In the genomic region with DNA sequence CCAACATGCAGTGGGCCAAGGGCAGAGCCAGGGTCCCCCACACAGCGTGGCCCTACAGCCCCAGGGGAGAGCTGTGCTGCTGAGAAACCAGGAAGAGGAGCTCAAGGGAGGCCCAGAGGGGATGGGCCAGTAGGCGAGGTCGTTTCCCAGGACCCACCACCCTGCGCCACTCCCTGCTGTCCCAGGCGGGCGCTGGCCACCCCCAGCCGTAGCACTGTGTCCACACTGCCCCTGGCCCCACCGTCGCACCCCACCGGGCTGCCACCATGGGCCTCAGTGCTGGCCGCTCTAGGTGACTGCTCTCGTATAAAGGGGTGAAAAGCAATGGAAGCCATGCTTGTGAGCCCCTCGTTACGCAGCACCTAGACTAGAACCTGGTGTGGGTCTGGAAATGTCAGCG, we compare ENCODE assay signal across 14 cellular contexts. TPM values are rescaled to one million over a fixed set of nuclear protein-coding genes. Genes with fewer than 3 reads are reported as not detected.
A peak's percentile ranks its signal among the peaks of the same experiment; 100 is the strongest.
DNase-seq lines count a peak whose midpoint lies in the region; ATAC-seq and TF ChIP-seq lines count a peak whose summit lies in the region.
"Had no signal": no experiment of that assay in that cellular context is flagged by ENCODE, and none has a peak within 500 bp of the region (broad histone marks: within the 10 kb centered on the region; RNA-seq: fewer than 3 reads in every experiment).

No MANE protein-coding gene starts in this region.

- no peak overlapping the region for H3K9ac ChIP-seq in HCT116 (ENCODE audit: low read length)
- H3K9ac ChIP-seq: BLaER1 treated with 17β-estradiol and CSF1 and Interleukin-3, amounts not matched to agents 10 nM and 100 nM had no signal

- DNase-seq in HCT116 (ENCODE audit: low read depth, low spot score) (no peak), islet precursor cell (peak; percentile 47), mesenteric fat pad (ENCODE audit: low spot score) (peak; percentile 57), spleen (peak; percentile 55), NCI-H510A (lab: John Stamatoyannopoulos, UW) (no peak), NCI-H1105 treated with DMSO at 0.1 percent for 48 hours (lab: John Stamatoyannopoulos, UW) (no peak), GF-D8 (lab: John Stamatoyannopoulos, UW) (no peak)
- DNase-seq: ACHN; Calu3; CD4-positive, alpha-beta T cell; DMS 273 treated with DMSO at 0.1 percent for 48 hours; DMS79; HCEC 1CT had no signal

- H3K9me3 ChIP-seq in HCT116 (ENCODE audit: control insufficient read depth in 1 of 2, insufficient read depth in 1 of 2, low read depth in 1 of 2, low read length in 2 of 2) = no peaks in the 10 kb centered on the region
- no peaks in the 10 kb centered on the region for H3K9me3 ChIP-seq in spleen
- H3K9me3 ChIP-seq: BLaER1 treated with 17β-estradiol and CSF1 and Interleukin-3, amounts not matched to agents 10 nM and 100 nM had no signal

- no peak overlapping the region for H3K4me3 ChIP-seq in HCT116 (replicated peaks in 1 of 2; ENCODE audit: low read depth in 1 of 2, low read length in 2 of 2)
- H3K4me3 ChIP-seq in spleen = no peak overlapping the region
- H3K4me3 ChIP-seq: BLaER1 treated with 17β-estradiol and CSF1 and Interleukin-3, amounts not matched to agents 10 nM and 100 nM had no signal

- H3K27ac ChIP-seq in HCT116 (ENCODE audit: low read depth, low read length) (peak overlapping the region; percentile 26; the same call in 1 of the 2 replicates), spleen (no peak overlapping the region)
- H3K27ac ChIP-seq: BLaER1 treated with 17β-estradiol and CSF1 and Interleukin-3, amounts not matched to agents 10 nM and 100 nM had no signal

- no peaks in the 10 kb centered on the region for H3K9me2 ChIP-seq in HCT116 (ENCODE audit: insufficient read depth)

- no TSS peak for BruUV-seq in HCT116 (replicated peaks; lab: Mats Ljungman, UMichigan)

- TF ChIP-seq RAD21 in HCT116 (IDR thresholded peaks at IDR 0.05; ENCODE audit: low read depth) = no peak

- no peak for TF ChIP-seq CTCF in HCT116 (IDR thresholded peaks at IDR 0.05 in 2 of 3, conservative IDR thresholded peaks at IDR 0.05 in 1 of 3; ENCODE audit: borderline replicate concordance in 1 of 3, insufficient read depth in 1 of 3, low read depth in 2 of 3, low read length in 2 of 3)
- TF ChIP-seq CTCF in spleen (IDR thresholded peaks at IDR 0.05 in 8 of 11, conservative IDR thresholded peaks at IDR 0.05 in 3 of 11) = no peak

- H3K79me2 ChIP-seq in HCT116 (ENCODE audit: insufficient read depth, low read length) = peaks cover 39% of the 10 kb centered on the region

- RAD21 ChIA-PET in HCT116 (lab: Charles Lee; ENCODE audit: low non-redundant PET in 1 of 2, low total read pairs in 2 of 2, uncharacterized antibody in 2 of 2, unreplicated experiment in 2 of 2) = no interaction called here

- no peak for TF ChIP-seq POLR2A in HCT116 (IDR thresholded peaks at IDR 0.05; ENCODE audit: borderline replicate concordance, extremely low read depth, insufficient read depth, insufficient read length)
- TF ChIP-seq POLR2A in spleen (IDR thresholded peaks at IDR 0.05) = no peak

- no peak overlapping the region for H2AFZ ChIP-seq in HCT116 (ENCODE audit: low read depth, low read length, poor library complexity, severe bottlenecking)

- POLR2A ChIA-PET in HCT116 (lab: Charles Lee) = no interaction called here

- 88 to 95% (median 89%) methylated on average over 14 to 15 of the region's 15 CpGs for WGBS in spleen, 5 donors

- peaks cover 5 to 45% of the 10 kb centered on the region in 2 experiments for H3K36me3 ChIP-seq in HCT116 (ENCODE audit: control insufficient read depth in 1 of 2, insufficient read depth in 2 of 2, low read length in 2 of 2)
- H3K36me3 ChIP-seq in spleen = peaks cover 10 to 90% (median 84%) of the 10 kb centered on the region in 6 donors

- no peak for ATAC-seq in HCT116

- CTCF ChIA-PET in HCT116 (lab: Charles Lee) = no interaction called here

- intact Hi-C loops in HCT116 (cut with micrococcal nuclease) = no loop called here
- intact Hi-C loops in spleen (cut with DNase I; ENCODE audit: low total_unique reads) = no loop called here

- H4K20me1 ChIP-seq in HCT116 (ENCODE audit: insufficient read depth) = no peaks in the 10 kb centered on the region

- no peak overlapping the region for H3K4me2 ChIP-seq in HCT116 (ENCODE audit: low read length)
- H3K4me2 ChIP-seq: BLaER1 treated with 17β-estradiol and CSF1 and Interleukin-3, amounts not matched to agents 10 nM and 100 nM had no signal

- H3K27me3 ChIP-seq in HCT116 (ENCODE audit: insufficient read depth, low read length) (no peaks in the 10 kb centered on the region), spleen (replicated peaks in 1 of 7) (no peaks in the 10 kb centered on the region)
- H3K27me3 ChIP-seq: BLaER1 treated with 17β-estradiol and CSF1 and Interleukin-3, amounts not matched to agents 10 nM and 100 nM had no signal

- H3K4me1 ChIP-seq in HCT116 (ENCODE audit: control insufficient read depth in 1 of 2, insufficient read depth in 2 of 2, low read length in 2 of 2) (peaks cover 18 to 28% of the 10 kb centered on the region in 2 experiments), spleen (peaks cover 0 to 56% (median 29%) of the 10 kb centered on the region in 6 donors)

TF ChIP-seq in HCT116, 20 proteins besides CTCF, POLR2A, EP300 and RAD21 (continues in another document):
- no peak for TF ChIP-seq CEBPB (IDR thresholded peaks at IDR 0.05; ENCODE audit: low read depth)
- TF ChIP-seq ELF1 (IDR thresholded peaks at IDR 0.05; ENCODE audit: borderline replicate concordance, low read depth) = no peak
- no peak for TF ChIP-seq REST (IDR thresholded peaks at IDR 0.05; ENCODE audit: low read depth)
- no peak for TF ChIP-seq YY1 (IDR thresholded peaks at IDR 0.05; ENCODE audit: extremely low read depth, insufficient replicate concordance, low read depth, low read length)
- TF ChIP-seq ZFX (IDR thresholded peaks at IDR 0.05) = no peak
- TF ChIP-seq, protein P1, sequence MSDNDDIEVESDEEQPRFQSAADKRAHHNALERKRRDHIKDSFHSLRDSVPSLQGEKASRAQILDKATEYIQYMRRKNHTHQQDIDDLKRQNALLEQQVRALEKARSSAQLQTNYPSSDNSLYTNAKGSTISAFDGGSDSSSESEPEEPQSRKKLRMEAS (IDR thresholded peaks at IDR 0.05) = no peak
- TF ChIP-seq SRF (IDR thresholded peaks at IDR 0.05; ENCODE audit: low read depth) = no peak
- no peak for TF ChIP-seq EZH2phosphoT487 (IDR thresholded peaks at IDR 0.05; ENCODE audit: borderline replicate concordance)
- no peak for TF ChIP-seq SIN3A (IDR thresholded peaks at IDR 0.05; ENCODE audit: low read depth)
- TF ChIP-seq, protein P2, sequence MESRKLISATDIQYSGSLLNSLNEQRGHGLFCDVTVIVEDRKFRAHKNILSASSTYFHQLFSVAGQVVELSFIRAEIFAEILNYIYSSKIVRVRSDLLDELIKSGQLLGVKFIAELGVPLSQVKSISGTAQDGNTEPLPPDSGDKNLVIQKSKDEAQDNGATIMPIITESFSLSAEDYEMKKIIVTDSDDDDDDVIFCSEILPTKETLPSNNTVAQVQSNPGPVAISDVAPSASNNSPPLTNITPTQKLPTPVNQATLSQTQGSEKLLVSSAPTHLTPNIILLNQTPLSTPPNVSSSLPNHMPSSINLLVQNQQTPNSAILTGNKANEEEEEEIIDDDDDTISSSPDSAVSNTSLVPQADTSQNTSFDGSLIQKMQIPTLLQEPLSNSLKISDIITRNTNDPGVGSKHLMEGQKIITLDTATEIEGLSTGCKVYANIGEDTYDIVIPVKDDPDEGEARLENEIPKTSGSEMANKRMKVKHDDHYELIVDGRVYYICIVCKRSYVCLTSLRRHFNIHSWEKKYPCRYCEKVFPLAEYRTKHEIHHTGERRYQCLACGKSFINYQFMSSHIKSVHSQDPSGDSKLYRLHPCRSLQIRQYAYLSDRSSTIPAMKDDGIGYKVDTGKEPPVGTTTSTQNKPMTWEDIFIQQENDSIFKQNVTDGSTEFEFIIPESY (IDR thresholded peaks at IDR 0.05; ENCODE audit: extremely low read depth, insufficient replicate concordance, low read length) = no peak
- TF ChIP-seq SP1 (IDR thresholded peaks at IDR 0.05; ENCODE audit: low read depth) = no peak
- TF ChIP-seq, protein P3, sequence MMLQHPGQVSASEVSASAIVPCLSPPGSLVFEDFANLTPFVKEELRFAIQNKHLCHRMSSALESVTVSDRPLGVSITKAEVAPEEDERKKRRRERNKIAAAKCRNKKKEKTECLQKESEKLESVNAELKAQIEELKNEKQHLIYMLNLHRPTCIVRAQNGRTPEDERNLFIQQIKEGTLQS (IDR thresholded peaks at IDR 0.05) = no peak
- TF ChIP-seq ZNF274 (IDR thresholded peaks at IDR 0.05; ENCODE audit: low read depth, low read length) = no peak

RNA-seq across cellular contexts. Expression of gene NADK, which starts 22.4 kb away (rescaled TPM):
- total RNA-seq in HCT116 (2021; ENCODE audit: unreplicated experiment) = 93.4 TPM
- 51.9 and 64.0 TPM in 2 replicates for polyA plus RNA-seq in HCT116 (2012)
- total RNA-seq in mesenteric fat pad = 165 TPM
- 100 to 1,000 TPM; 155 to 271 (median 207) TPM for total RNA-seq in spleen
- polyA plus RNA-seq in spleen = 100 to 1,000 TPM in 1 of 3 donors, 10 to 100 TPM in 2; 62.6 to 155 (median 83.8) TPM

RNA-seq across cellular contexts. Expression of gene CDK11A, which starts 31.7 kb away (rescaled TPM):
- total RNA-seq in HCT116 (2021; ENCODE audit: unreplicated experiment) = 61.0 TPM
- polyA plus RNA-seq in HCT116 (2012) = 34.7 and 38.4 TPM in 2 replicates
- total RNA-seq in mesenteric fat pad = 45.5 TPM
- total RNA-seq in spleen = 100 to 1,000 TPM in 1 of 7 donors, 10 to 100 TPM in 6; 54.2 to 101 (median 77.1) TPM
- polyA plus RNA-seq in spleen = 100 to 1,000 TPM in 1 of 3 donors, 10 to 100 TPM in 2; 29.3 to 123 (median 70.1) TPM

Comparison
In these comparisons a context has a peak if more than half of its experiments do, and no peak if none do; other contexts are left out.
1. DNase-seq: peak in islet precursor cell (single experiment), mesenteric fat pad (single experiment) and spleen (single experiment); none in HCT116 (single experiment), NCI-H510A (single experiment), NCI-H1105 treated with DMSO at 0.1 percent for 48 hours (single experiment) and GF-D8 (single experiment).